Comparison of ENCODE assay signal across 11 cellular contexts in genomic region chr19:16285769-16286564, GRCh38. TPM values are rescaled to one million over a fixed set of nuclear protein-coding genes. Genes with fewer than 3 reads are reported as not detected.
DNase-seq lines count a peak whose midpoint lies in the region; ATAC-seq lines count a peak whose summit lies in the region.
"Had no signal": no experiment of that assay in that cellular context is flagged by ENCODE, and none has a peak within 500 bp of the region (broad histone marks: within the 10 kb centered on the region; RNA-seq: fewer than 3 reads in every experiment).

No MANE protein-coding gene starts in this region.

- H3K4me3 ChIP-seq in BLaER1 treated with 17β-estradiol and CSF1 and Interleukin-3, amounts not matched to agents 10 nM and 100 nM: peak overlapping the region in 5 of 10 experiments; percentile 2 to 24 (median 15); a peak in 6 of 20 replicates

- peaks cover 0 to 16% (median 10%) of the 10 kb centered on the region in 11 experiments; a peak in 11 of 22 replicates for H3K27me3 ChIP-seq in BLaER1 treated with 17β-estradiol and CSF1 and Interleukin-3, amounts not matched to agents 10 nM and 100 nM

- peak overlapping the region; percentile 22 to 69 (median 47) for H3K4me3 Mint-ChIP-seq in naive thymus-derived CD8-positive, alpha-beta T cell
- no peak overlapping the region for H3K4me3 Mint-ChIP-seq in activated T-helper 1 cell treated with anti-CD3 and anti-CD28 coated beads, Interleukin-12 subunit alpha, Interleukin-12 subunit beta, Interleukin-2, Interleukin-4 antibody, amounts not matched to agents 30 ng/mL and 10 ng/mL and 1 ng/mL, durations not matched to agents 14 hours and 24 hours and 36 hours
- H3K4me3 Mint-ChIP-seq: memory B cell had no signal

- H3K9ac ChIP-seq in BLaER1 treated with 17β-estradiol and CSF1 and Interleukin-3, amounts not matched to agents 10 nM and 100 nM: peak overlapping the region; percentile 51 to 72 (median 62); a peak in 20 of 22 replicates

- H3K4me1 Mint-ChIP-seq in naive thymus-derived CD8-positive, alpha-beta T cell: peaks cover 23 to 57% (median 46%) of the 10 kb centered on the region in 4 donors
- peaks cover 33% of the 10 kb centered on the region for H3K4me1 Mint-ChIP-seq in activated T-helper 1 cell treated with anti-CD3 and anti-CD28 coated beads, Interleukin-12 subunit alpha, Interleukin-12 subunit beta, Interleukin-2, Interleukin-4 antibody, amounts not matched to agents 30 ng/mL and 10 ng/mL and 1 ng/mL, durations not matched to agents 14 hours and 24 hours and 36 hours (ENCODE audit: low read depth)

- ATAC-seq in naive thymus-derived CD8-positive, alpha-beta T cell: peak; percentile 26 to 34
- no peak for ATAC-seq in HG03571 (IDR thresholded peaks at IDR 0.05; ENCODE audit: unreplicated experiment)

- peaks cover 46 to 74% (median 58%) of the 10 kb centered on the region in 10 experiments for H3K4me1 ChIP-seq in BLaER1 treated with 17β-estradiol and CSF1 and Interleukin-3, amounts not matched to agents 10 nM and 100 nM

- no peaks in the 10 kb centered on the region for H3K36me3 Mint-ChIP-seq in naive thymus-derived CD8-positive, alpha-beta T cell
- peaks cover 4% of the 10 kb centered on the region for H3K36me3 Mint-ChIP-seq in activated T-helper 1 cell treated with anti-CD3 and anti-CD28 coated beads, Interleukin-12 subunit alpha, Interleukin-12 subunit beta, Interleukin-2, Interleukin-4 antibody, amounts not matched to agents 30 ng/mL and 10 ng/mL and 1 ng/mL, durations not matched to agents 14 hours and 24 hours and 36 hours (ENCODE audit: low read depth)
- H3K36me3 Mint-ChIP-seq: activated naive CD4-positive, alpha-beta T cell treated with anti-CD3 and anti-CD28 coated beads, Interleukin-2, amount 50 U/mL, for 72 hours; memory B cell had no signal

- intact Hi-C loops in activated T-helper 1 cell treated with anti-CD3 and anti-CD28 coated beads, Interleukin-12 subunit alpha, Interleukin-12 subunit beta, Interleukin-2, Interleukin-4 antibody, amounts not matched to agents 30 ng/mL and 10 ng/mL and 1 ng/mL, durations not matched to agents 14 hours and 24 hours and 36 hours (cut with micrococcal nuclease): no loop called here

- peak overlapping the region; percentile 76 to 93 (median 90) for H3K4me2 ChIP-seq in BLaER1 treated with 17β-estradiol and CSF1 and Interleukin-3, amounts not matched to agents 10 nM and 100 nM

- no peaks in the 10 kb centered on the region for H3K36me3 ChIP-seq in BLaER1 treated with 17β-estradiol and CSF1 and Interleukin-3, amounts not matched to agents 10 nM and 100 nM

- H4K20me1 ChIP-seq in BLaER1 treated with 17β-estradiol and CSF1 and Interleukin-3, amounts not matched to agents 10 nM and 100 nM: no peaks in the 10 kb centered on the region

- peaks cover 0 to 12% (median 0%) of the 10 kb centered on the region in 5 donors for H3K27me3 Mint-ChIP-seq in naive thymus-derived CD8-positive, alpha-beta T cell
- peaks cover 39% of the 10 kb centered on the region for H3K27me3 Mint-ChIP-seq in activated T-helper 1 cell treated with anti-CD3 and anti-CD28 coated beads, Interleukin-12 subunit alpha, Interleukin-12 subunit beta, Interleukin-2, Interleukin-4 antibody, amounts not matched to agents 30 ng/mL and 10 ng/mL and 1 ng/mL, durations not matched to agents 14 hours and 24 hours and 36 hours (ENCODE audit: insufficient read depth)

- H3K27ac Mint-ChIP-seq in naive thymus-derived CD8-positive, alpha-beta T cell: peak overlapping the region in 8 of 10 donors; percentile 48 to 90 (median 66)
- H3K27ac Mint-ChIP-seq in activated T-helper 1 cell treated with anti-CD3 and anti-CD28 coated beads, Interleukin-12 subunit alpha, Interleukin-12 subunit beta, Interleukin-2, Interleukin-4 antibody, amounts not matched to agents 30 ng/mL and 10 ng/mL and 1 ng/mL, durations not matched to agents 14 hours and 24 hours and 36 hours: no peak overlapping the region

- peak overlapping the region; percentile 52 to 99 (median 94); a peak in 21 of 22 replicates for H3K27ac ChIP-seq in BLaER1 treated with 17β-estradiol and CSF1 and Interleukin-3, amounts not matched to agents 10 nM and 100 nM

- POLR2A ChIA-PET in naive thymus-derived CD8-positive, alpha-beta T cell (lab: Charles Lee): interaction anchor here (0.6 to 1.8 kb wide), 5 partner anchors 10 to 40 kb away, joined by 3 to 10 read pairs (median 3); no protein-coding TSS in a partner anchor

- DNase-seq in NCI-H2081 treated with DMSO at 0.1 percent for 48 hours (lab: John Stamatoyannopoulos, UW) (peak; percentile 53), dermis blood vessel endothelial cell (peak; percentile 33), GDM1 (lab: John Stamatoyannopoulos, UW) (no peak), A172 (ENCODE audit: low spot score) (no peak)
- peak in 5 of 10 donors; percentile 21 to 27 (median 26) for DNase-seq in naive thymus-derived CD8-positive, alpha-beta T cell
- no peak for DNase-seq in activated T-helper 1 cell treated with anti-CD3 and anti-CD28 coated beads, Interleukin-12 subunit alpha, Interleukin-12 subunit beta, Interleukin-2, Interleukin-4 antibody, amounts not matched to agents 30 ng/mL and 10 ng/mL and 1 ng/mL, durations not matched to agents 14 hours and 24 hours and 36 hours (ENCODE audit: low spot score)
- DNase-seq: NCI-H526 treated with DMSO at 0.1 percent for 48 hours had no signal

- no peaks in the 10 kb centered on the region for H3K9me3 ChIP-seq in BLaER1 treated with 17β-estradiol and CSF1 and Interleukin-3, amounts not matched to agents 10 nM and 100 nM (replicated peaks in 1 of 11)

- no peaks in the 10 kb centered on the region for H3K9me3 Mint-ChIP-seq in naive thymus-derived CD8-positive, alpha-beta T cell
- H3K9me3 Mint-ChIP-seq in activated T-helper 1 cell treated with anti-CD3 and anti-CD28 coated beads, Interleukin-12 subunit alpha, Interleukin-12 subunit beta, Interleukin-2, Interleukin-4 antibody, amounts not matched to agents 30 ng/mL and 10 ng/mL and 1 ng/mL, durations not matched to agents 14 hours and 24 hours and 36 hours: no peaks in the 10 kb centered on the region
- H3K9me3 Mint-ChIP-seq: activated naive CD4-positive, alpha-beta T cell treated with anti-CD3 and anti-CD28 coated beads, Interleukin-2, amount 50 U/mL, for 72 hours; memory B cell had no signal

RNA-seq across cellular contexts. Expression of gene KLF2, which starts 38.7 kb away (rescaled TPM):
- total RNA-seq in dermis blood vessel endothelial cell: 4.4 and 5.1 TPM in 2 replicates
- 100 to 1,000 TPM; 386 to 393 TPM for total RNA-seq in naive thymus-derived CD8-positive, alpha-beta T cell
- 100 to 1,000 TPM; 115 to 216 (median 166) TPM for polyA plus RNA-seq in naive thymus-derived CD8-positive, alpha-beta T cell
- 5.7 TPM in 2 replicates for total RNA-seq in activated T-helper 1 cell treated with anti-CD3 and anti-CD28 coated beads, Interleukin-12 subunit alpha, Interleukin-12 subunit beta, Interleukin-2, Interleukin-4 antibody, amounts not matched to agents 30 ng/mL and 10 ng/mL and 1 ng/mL, durations not matched to agents 14 hours and 24 hours and 36 hours
- total RNA-seq in A172 (2014; rRNA removed; shearing (Covaris generic)): 3.4 and 10.2 TPM in 2 replicates

Comparison
In these comparisons a context has a peak if more than half of its experiments do, and no peak if none do; other contexts are left out.
1. DNase-seq: peak in NCI-H2081 treated with DMSO at 0.1 percent for 48 hours (single experiment) and dermis blood vessel endothelial cell (single experiment); none in activated T-helper 1 cell treated with anti-CD3 and anti-CD28 coated beads, Interleukin-12 subunit alpha, Interleukin-12 subunit beta, Interleukin-2, Interleukin-4 antibody, amounts not matched to agents 30 ng/mL and 10 ng/mL and 1 ng/mL, durations not matched to agents 14 hours and 24 hours and 36 hours (single experiment), GDM1 (single experiment) and A172 (single experiment).
2. RNA of gene KLF2, which starts 38.7 kb away (total RNA-seq): 386 to 393 TPM in naive thymus-derived CD8-positive, alpha-beta T cell; 3.4 to 10.2 TPM in A172, 5.7 TPM in activated T-helper 1 cell treated with anti-CD3 and anti-CD28 coated beads, Interleukin-12 subunit alpha, Interleukin-12 subunit beta, Interleukin-2, Interleukin-4 antibody, amounts not matched to agents 30 ng/mL and 10 ng/mL and 1 ng/mL, durations not matched to agents 14 hours and 24 hours and 36 hours and 4.4 to 5.1 TPM in dermis blood vessel endothelial cell; every median in the first group is over 10 times any median in the second.